In the genomic region with DNA sequence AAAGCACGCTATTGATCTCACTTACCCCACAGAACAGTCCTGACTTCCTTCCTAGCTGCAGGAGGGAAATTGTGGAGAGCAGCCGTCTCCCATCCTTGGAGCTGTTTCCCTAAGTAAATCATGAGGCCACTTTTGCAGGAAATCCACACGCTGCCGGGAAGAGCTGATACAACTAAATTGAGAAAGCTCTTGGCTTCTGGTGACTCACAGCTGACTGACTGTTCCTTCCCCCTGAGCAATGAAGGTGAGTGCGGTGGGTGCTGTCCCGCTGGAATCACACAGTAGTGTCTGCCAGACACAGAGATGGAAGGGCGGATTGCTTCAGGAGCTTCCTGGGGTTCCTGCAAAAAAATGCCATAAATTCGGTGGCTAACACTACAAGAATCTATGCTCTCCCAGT, we compare ENCODE assay signal across 28 cellular contexts.
DNase-seq lines count a peak whose midpoint lies in the region; ATAC-seq, FAIRE-seq and TF ChIP-seq lines count a peak whose summit lies in the region.
"Had no signal": no experiment of that assay in that cellular context is flagged by ENCODE, and none has a peak within 500 bp of the region (broad histone marks: within the 10 kb centered on the region; RNA-seq: fewer than 3 reads in every experiment).

No MANE protein-coding gene starts in this region.

- H3K27me3 Mint-ChIP-seq in MCF 10A (ENCODE audit: insufficient read depth, unreplicated experiment) (no peaks in the 10 kb centered on the region), astrocyte (ENCODE audit: low read depth, unreplicated experiment) (no peaks in the 10 kb centered on the region)
- H3K27me3 Mint-ChIP-seq in activated naive CD8-positive, alpha-beta T cell treated with anti-CD3 and anti-CD28 coated beads, Interleukin-2, amount 50 U/mL, for 24 hours, result peaks cover 6% of the 10 kb centered on the region

- H2AFZ ChIP-seq in mammary epithelial cell (ENCODE audit: low read depth, low read length) (no peak overlapping the region), astrocyte (ENCODE audit: low read depth, low read length) (no peak overlapping the region)

- no peaks in the 10 kb centered on the region for H3K4me1 Mint-ChIP-seq in MCF 10A (ENCODE audit: insufficient read depth, unreplicated experiment)
- H3K4me1 Mint-ChIP-seq in astrocyte (ENCODE audit: low read depth, unreplicated experiment), result peaks cover 2% of the 10 kb centered on the region
- no peaks in the 10 kb centered on the region for H3K4me1 Mint-ChIP-seq in activated naive CD8-positive, alpha-beta T cell treated with anti-CD3 and anti-CD28 coated beads, Interleukin-2, amount 50 U/mL, for 24 hours
- H3K4me1 Mint-ChIP-seq: brain; mesothelial cell of epicardium; stimulated activated memory B cell treated with anti-CD40 and anti-IgM and Interleukin-4, amounts not matched to agents 10 μg/mL and 1 μg/mL and 100 μg/mL, for 72 hours had no signal

- CTCF ChIA-PET in MCF 10A (lab: Yijun Ruan, JAX), result no interaction called here
- CTCF ChIA-PET in mammary epithelial cell (lab: Charles Lee; ENCODE audit: low non-redundant PET), result no interaction called here

- POLR2A ChIA-PET in MCF 10A (lab: Yijun Ruan, JAX), result no interaction called here

- H3K9me3 Mint-ChIP-seq in MCF 10A (ENCODE audit: unreplicated experiment) (peaks cover 19% of the 10 kb centered on the region), astrocyte (ENCODE audit: unreplicated experiment) (peaks cover 27% of the 10 kb centered on the region)
- peaks cover 13% of the 10 kb centered on the region for H3K9me3 Mint-ChIP-seq in activated naive CD8-positive, alpha-beta T cell treated with anti-CD3 and anti-CD28 coated beads, Interleukin-2, amount 50 U/mL, for 24 hours

- FAIRE-seq in astrocyte (lab: Jason Lieb, UNC) (no peak), urothelium cell line (lab: Jason Lieb, UNC) (no peak)
- FAIRE-seq: GM12892 had no signal

- no peaks in the 10 kb centered on the region for H3K27me3 ChIP-seq in mammary epithelial cell (ENCODE audit: insufficient read depth, low read length)
- H3K27me3 ChIP-seq in MG63, result no peaks in the 10 kb centered on the region
- H3K27me3 ChIP-seq in astrocyte (ENCODE audit: insufficient read depth, low read length), result no peaks in the 10 kb centered on the region
- H3K27me3 ChIP-seq in left lung, result no peaks in the 10 kb centered on the region
- H3K27me3 ChIP-seq in H7 (ENCODE audit: control insufficient read depth, insufficient read depth, low read length), result no peaks in the 10 kb centered on the region
- H3K27me3 ChIP-seq: BLaER1, heart left ventricle, spleen had no signal

- no peaks in the 10 kb centered on the region for H4K20me1 ChIP-seq in mammary epithelial cell (ENCODE audit: insufficient read depth, low read length)
- H4K20me1 ChIP-seq in astrocyte (ENCODE audit: insufficient read depth, low read length), result no peaks in the 10 kb centered on the region
- H4K20me1 ChIP-seq: BLaER1 had no signal

- BruUV-seq in MCF 10A (replicated peaks; lab: Mats Ljungman, UMichigan) (no TSS peak), mammary epithelial cell (replicated peaks; lab: Mats Ljungman, UMichigan) (no TSS peak)

- H3K36me3 ChIP-seq in mammary epithelial cell (ENCODE audit: insufficient read depth, low read length) (no peaks in the 10 kb centered on the region), MG63 (no peaks in the 10 kb centered on the region), astrocyte (ENCODE audit: insufficient read depth, low read length) (no peaks in the 10 kb centered on the region), left lung (no peaks in the 10 kb centered on the region), H7 (replicated peaks; ENCODE audit: control insufficient read depth, insufficient read depth, low read length) (no peaks in the 10 kb centered on the region)
- H3K36me3 ChIP-seq: BLaER1, heart left ventricle, spleen had no signal

- H3K4me2 ChIP-seq in mammary epithelial cell (ENCODE audit: insufficient read depth, low read depth, low read length) (no peak overlapping the region), astrocyte (ENCODE audit: low read length) (peak overlapping the region; percentile 29)
- H3K4me2 ChIP-seq: BLaER1 had no signal

- dilution Hi-C loops in mammary epithelial cell (cut with HindIII; ENCODE audit: low sequenced_read_pairs), result no loop called here

- in situ Hi-C loops in mammary epithelial cell (cut with MboI; ENCODE audit: low sequenced_read_pairs in 2 of 2), result no loop called here

- no peak for ATAC-seq in left lung
- no peak for ATAC-seq in activated naive CD8-positive, alpha-beta T cell treated with anti-CD3 and anti-CD28 coated beads, Interleukin-2, amount 50 U/mL, for 24 hours
- ATAC-seq: heart left ventricle; naive thymus-derived CD4-positive, alpha-beta T cell; stimulated activated memory B cell treated with anti-CD40 and anti-IgM and Interleukin-4, amounts not matched to agents 10 μg/mL and 1 μg/mL and 100 μg/mL, for 72 hours had no signal

- peaks cover 35% of the 10 kb centered on the region for H3K9me3 ChIP-seq in mammary epithelial cell (replicated peaks; ENCODE audit: insufficient read depth, low read length)
- peaks cover 25% of the 10 kb centered on the region for H3K9me3 ChIP-seq in MG63
- peaks cover 12% of the 10 kb centered on the region for H3K9me3 ChIP-seq in astrocyte (ENCODE audit: insufficient read depth, low read depth, low read length)
- H3K9me3 ChIP-seq in left lung, result peaks cover 0 to 19% of the 10 kb centered on the region in 2 donors

- H3K4me3 ChIP-seq in mammary epithelial cell (replicated peaks in 1 of 3; ENCODE audit: insufficient read depth in 1 of 3, low read depth in 2 of 3, low read length in 3 of 3) (no peak overlapping the region), MG63 (no peak overlapping the region), astrocyte (ENCODE audit: insufficient read depth, low read depth, low read length) (no peak overlapping the region), left lung (no peak overlapping the region), H7 (ENCODE audit: insufficient read depth, low read depth, low read length) (no peak overlapping the region)
- H3K4me3 ChIP-seq: BLaER1, heart left ventricle, SK-N-MC, spleen had no signal

- H3K4me3 Mint-ChIP-seq in MCF 10A (ENCODE audit: unreplicated experiment) (peak overlapping the region; percentile 6), astrocyte (ENCODE audit: unreplicated experiment) (no peak overlapping the region)
- H3K4me3 Mint-ChIP-seq in activated naive CD8-positive, alpha-beta T cell treated with anti-CD3 and anti-CD28 coated beads, Interleukin-2, amount 50 U/mL, for 24 hours, result no peak overlapping the region
- H3K4me3 Mint-ChIP-seq: brain; HFFc6; mesothelial cell of epicardium; naive thymus-derived CD4-positive, alpha-beta T cell; stimulated activated memory B cell treated with anti-CD40 and anti-IgM and Interleukin-4, amounts not matched to agents 10 μg/mL and 1 μg/mL and 100 μg/mL, for 72 hours had no signal

- no peaks in the 10 kb centered on the region for H3K79me2 ChIP-seq in mammary epithelial cell (ENCODE audit: insufficient read depth, low read length)
- H3K79me2 ChIP-seq in astrocyte (ENCODE audit: insufficient read depth, low read length), result no peaks in the 10 kb centered on the region

- H3K27ac Mint-ChIP-seq in MCF 10A (ENCODE audit: low read depth, unreplicated experiment) (no peak overlapping the region), astrocyte (ENCODE audit: unreplicated experiment) (no peak overlapping the region)
- no peak overlapping the region for H3K27ac Mint-ChIP-seq in activated naive CD8-positive, alpha-beta T cell treated with anti-CD3 and anti-CD28 coated beads, Interleukin-2, amount 50 U/mL, for 24 hours
- H3K27ac Mint-ChIP-seq: activated T-helper 2 cell treated with anti-CD3 and anti-CD28 coated beads, Interferon-gamma antibody, Interleukin-2, Interleukin-4, amounts not matched to agents 10 μg/mL and 5 μg/mL and 100 μg/mL, durations not matched to agents 14 hours and 24 hours and 36 hours; brain; HFFc6; mesothelial cell of epicardium; naive thymus-derived CD4-positive, alpha-beta T cell; stimulated activated memory B cell treated with anti-CD40 and anti-IgM and Interleukin-4, amounts not matched to agents 10 μg/mL and 1 μg/mL and 100 μg/mL, for 72 hours had no signal

- WGBS in mammary epithelial cell (ENCODE audit: low coverage, missing lambda C conversion rate), result 46% methylated on average over 8 of the region's 8 CpGs

- DNase-seq in MCF 10A (ENCODE audit: unreplicated experiment) (peak; percentile 57), mammary epithelial cell (no peak), MG63 (peak; percentile 52), astrocyte (ENCODE audit: low read depth) (peak; percentile 4), urothelium cell line (ENCODE audit: low spot score) (peak; percentile 21), left lung (no peak), H7 (no peak)
- no peak for DNase-seq in activated naive CD8-positive, alpha-beta T cell treated with anti-CD3 and anti-CD28 coated beads, Interleukin-2, amount 50 U/mL, for 24 hours
- DNase-seq: Caco-2; DMS79 treated with DMSO at 0.1 percent for 48 hours; heart left ventricle; HFFc6; KG1; naive thymus-derived CD4-positive, alpha-beta T cell; NCI-H1048; NCI-H1930; NCI-H526 treated with DMSO at 0.1 percent for 48 hours; RPMI8226; spleen; stimulated activated CD4-positive, alpha-beta T cell treated with anti-CD3 and anti-CD28 coated beads, Interleukin-2, amount 100 ng/mL, for 48 hours; T-helper 2 cell had no signal

- no peak for TF ChIP-seq CTCF in MCF 10A (IDR thresholded peaks at IDR 0.05; ENCODE audit: unreplicated experiment)
- TF ChIP-seq CTCF in mammary epithelial cell (conservative IDR thresholded peaks at IDR 0.05 in 1 of 2, IDR thresholded peaks at IDR 0.05 in 1 of 2; ENCODE audit: extremely low read depth in 1 of 2, insufficient read depth in 1 of 2, low read depth in 1 of 2, low read length in 2 of 2), result no peak
- TF ChIP-seq CTCF in astrocyte (IDR thresholded peaks at IDR 0.05; ENCODE audit: insufficient read depth, low read depth, low read length), result no peak
- no peak for TF ChIP-seq CTCF in left lung (IDR thresholded peaks at IDR 0.05)

- H3K36me3 Mint-ChIP-seq in MCF 10A (ENCODE audit: insufficient read depth, unreplicated experiment) (no peaks in the 10 kb centered on the region), astrocyte (ENCODE audit: low read depth, unreplicated experiment) (no peaks in the 10 kb centered on the region)
- H3K36me3 Mint-ChIP-seq in activated naive CD8-positive, alpha-beta T cell treated with anti-CD3 and anti-CD28 coated beads, Interleukin-2, amount 50 U/mL, for 24 hours (ENCODE audit: low read depth), result no peaks in the 10 kb centered on the region
- H3K36me3 Mint-ChIP-seq: stimulated activated memory B cell treated with anti-CD40 and anti-IgM and Interleukin-4, amounts not matched to agents 10 μg/mL and 1 μg/mL and 100 μg/mL, for 72 hours had no signal

- H3K4me1 ChIP-seq in mammary epithelial cell (ENCODE audit: insufficient read depth, low read length) (no peaks in the 10 kb centered on the region), astrocyte (ENCODE audit: insufficient read depth, low read length) (no peaks in the 10 kb centered on the region), left lung (no peaks in the 10 kb centered on the region)
- H3K4me1 ChIP-seq: BLaER1, Caco-2, heart left ventricle, spleen had no signal

- H3K9ac ChIP-seq in mammary epithelial cell (ENCODE audit: insufficient read depth, low read length), result no peak overlapping the region
- no peak overlapping the region for H3K9ac ChIP-seq in astrocyte (ENCODE audit: low read length)
- H3K9ac ChIP-seq: BLaER1 had no signal

- H3K27ac ChIP-seq in mammary epithelial cell (ENCODE audit: insufficient read depth, low read depth, low read length), result no peak overlapping the region
- no peak overlapping the region for H3K27ac ChIP-seq in astrocyte (ENCODE audit: low read depth, low read length)
- no peak overlapping the region for H3K27ac ChIP-seq in left lung
- H3K27ac ChIP-seq: BLaER1, heart left ventricle, SK-N-MC, spleen had no signal

- intact Hi-C loops in MCF 10A (cut with micrococcal nuclease) (no loop called here), mammary epithelial cell (cut with micrococcal nuclease) (no loop called here), left lung (cut with DNase I) (no loop called here)

Comparison
In these comparisons a context has a peak if more than half of its experiments do, and no peak if none do; other contexts are left out.
1. DNase-seq: peak in MCF 10A (single experiment), MG63 (single experiment), astrocyte (single experiment) and urothelium cell line (single experiment); none in mammary epithelial cell (single experiment), left lung (0 of 2), activated naive CD8-positive, alpha-beta T cell treated with anti-CD3 and anti-CD28 coated beads, Interleukin-2, amount 50 U/mL, for 24 hours (single experiment) and H7 (single experiment).